Comparison of ENCODE assay signal across 8 cellular contexts in the genomic region with DNA sequence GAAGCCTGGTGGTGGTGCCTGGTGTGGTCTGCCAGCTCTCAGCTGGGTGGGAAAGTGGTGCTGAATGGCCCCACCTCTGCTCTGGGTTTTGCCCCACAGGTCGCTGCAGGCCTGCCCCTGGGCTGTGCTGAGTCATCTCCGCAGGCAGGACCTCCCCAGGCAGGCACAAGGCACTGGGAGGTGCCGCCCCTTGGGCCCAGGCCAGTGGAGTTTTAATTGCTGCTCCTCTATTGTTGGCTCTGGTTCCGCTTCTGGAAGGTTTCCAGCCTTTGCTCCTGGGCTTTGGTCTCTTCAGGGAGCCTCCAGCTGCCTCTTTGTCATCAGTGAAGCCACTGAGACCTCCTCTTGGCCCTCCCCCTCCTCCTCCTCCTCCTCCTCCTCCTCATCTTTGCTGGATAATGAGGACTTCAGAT.
A peak's percentile ranks its signal among the peaks of the same experiment; 100 is the strongest.
DNase-seq lines count a peak whose midpoint lies in the region; ATAC-seq and TF ChIP-seq lines count a peak whose summit lies in the region.

No MANE protein-coding gene starts in this region.

- H3K4me3 ChIP-seq in fibroblast of villous mesenchyme (ENCODE audit: low read depth, low read length): no peak overlapping the region
- H3K4me3 ChIP-seq in stomach: no peak overlapping the region

- WGBS in stomach, 5 donors: 7 to 19% (median 10%) methylated on average over 4 of the region's 4 CpGs

- H3K27ac ChIP-seq in stomach: no peak overlapping the region

- intact Hi-C loops in stomach (cut with DNase I; ENCODE audit: low total_unique reads): no loop called here

- no peak for TF ChIP-seq EP300 in stomach (IDR thresholded peaks at IDR 0.05)

- no peak overlapping the region for H3K27ac Mint-ChIP-seq in activated CD4-positive, alpha-beta T cell treated with anti-CD3 and anti-CD28 coated beads, Interleukin-2, amount 10 ng/mL, durations not matched to agents 7 days and 5 days

- H3K27me3 ChIP-seq in stomach: no peaks in the 10 kb centered on the region

- H3K4me1 Mint-ChIP-seq in activated CD4-positive, alpha-beta T cell treated with anti-CD3 and anti-CD28 coated beads, Interleukin-2, amount 10 ng/mL, durations not matched to agents 7 days and 5 days: no peaks in the 10 kb centered on the region

- no peak for TF ChIP-seq POLR2A in stomach (IDR thresholded peaks at IDR 0.05)

- no peaks in the 10 kb centered on the region for H3K36me3 Mint-ChIP-seq in activated CD4-positive, alpha-beta T cell treated with anti-CD3 and anti-CD28 coated beads, Interleukin-2, amount 10 ng/mL, durations not matched to agents 7 days and 5 days (ENCODE audit: low read depth)

- POLR2A ChIA-PET in activated CD4-positive, alpha-beta T cell treated with anti-CD3 and anti-CD28 coated beads, Interleukin-2, amount 10 ng/mL, durations not matched to agents 7 days and 5 days (lab: Charles Lee): no interaction called here

- CTCF ChIA-PET in activated CD4-positive, alpha-beta T cell treated with anti-CD3 and anti-CD28 coated beads, Interleukin-2, amount 10 ng/mL, durations not matched to agents 7 days and 5 days (lab: Charles Lee): no interaction called here

- peaks cover 2% of the 10 kb centered on the region for H3K9me3 Mint-ChIP-seq in activated CD4-positive, alpha-beta T cell treated with anti-CD3 and anti-CD28 coated beads, Interleukin-2, amount 10 ng/mL, durations not matched to agents 7 days and 5 days

- TF ChIP-seq CTCF in fibroblast of villous mesenchyme (IDR thresholded peaks at IDR 0.05; ENCODE audit: insufficient read depth, low read depth, low read length): no peak
- no peak for TF ChIP-seq CTCF in stomach (IDR thresholded peaks at IDR 0.05)

- peaks cover 0 to 12% (median 8%) of the 10 kb centered on the region in 4 donors for H3K4me1 ChIP-seq in stomach

- no peaks in the 10 kb centered on the region for H3K36me3 ChIP-seq in stomach

- DNase-seq in DMS 273 (lab: John Stamatoyannopoulos, UW; ENCODE audit: unreplicated experiment): peak; percentile 97
- peak; percentile 47 for DNase-seq in fibroblast of villous mesenchyme (ENCODE audit: low read depth)
- DNase-seq in stomach: peak; percentile 78
- no peak for DNase-seq in activated CD4-positive, alpha-beta T cell treated with anti-CD3 and anti-CD28 coated beads, Interleukin-2, amount 10 ng/mL, durations not matched to agents 7 days and 5 days
- no peak for DNase-seq in activated CD8-positive, alpha-beta memory T cell treated with anti-CD3 and anti-CD28 coated beads, Interleukin-2, amount 50 U/mL, for 48 hours

- peaks cover 0 to 4% (median 0%) of the 10 kb centered on the region in 4 donors for H3K9me3 ChIP-seq in stomach

- peak; percentile 69 for ATAC-seq in HG03196 (IDR thresholded peaks at IDR 0.05; ENCODE audit: unreplicated experiment)
- ATAC-seq in HG02884 (IDR thresholded peaks at IDR 0.05; ENCODE audit: unreplicated experiment): no peak

- H3K27me3 Mint-ChIP-seq in activated CD4-positive, alpha-beta T cell treated with anti-CD3 and anti-CD28 coated beads, Interleukin-2, amount 10 ng/mL, durations not matched to agents 7 days and 5 days: no peaks in the 10 kb centered on the region

- H3K4me3 Mint-ChIP-seq in activated CD4-positive, alpha-beta T cell treated with anti-CD3 and anti-CD28 coated beads, Interleukin-2, amount 10 ng/mL, durations not matched to agents 7 days and 5 days: no peak overlapping the region

TF ChIP-seq in PFSK-1, 5 proteins besides CTCF, POLR2A, EP300 and RAD21:
- no peak for TF ChIP-seq TAF1 (IDR thresholded peaks at IDR 0.05; ENCODE audit: borderline replicate concordance, insufficient read depth, low read length)
- TF ChIP-seq FOXP2 (optimal IDR thresholded peaks at IDR 0.05; ENCODE audit: borderline replicate concordance, extremely low read depth, extremely low read length, insufficient read depth): peak; percentile 40
- 0 out of 4 replicates have a peak, but pooled peaks of 1 of the 2 experiments have one; percentile 6 for TF ChIP-seq REST (IDR thresholded peaks at IDR 0.05; ENCODE audit: insufficient read depth in 1 of 2, low read depth in 2 of 2, low read length in 2 of 2)
- TF ChIP-seq POLR2AphosphoS5 (IDR thresholded peaks at IDR 0.05; ENCODE audit: low read depth, low read length): no peak
- TF ChIP-seq SIN3A (IDR thresholded peaks at IDR 0.05; ENCODE audit: borderline replicate concordance, insufficient read depth, low read length): no peak

Comparison
In these comparisons a context has a peak if more than half of its experiments do, and no peak if none do; other contexts are left out.
1. DNase-seq: peak in DMS 273 (single experiment), fibroblast of villous mesenchyme (single experiment) and stomach (single experiment); none in activated CD4-positive, alpha-beta T cell treated with anti-CD3 and anti-CD28 coated beads, Interleukin-2, amount 10 ng/mL, durations not matched to agents 7 days and 5 days (single experiment) and activated CD8-positive, alpha-beta memory T cell treated with anti-CD3 and anti-CD28 coated beads, Interleukin-2, amount 50 U/mL, for 48 hours (single experiment).